In the genomic region with DNA sequence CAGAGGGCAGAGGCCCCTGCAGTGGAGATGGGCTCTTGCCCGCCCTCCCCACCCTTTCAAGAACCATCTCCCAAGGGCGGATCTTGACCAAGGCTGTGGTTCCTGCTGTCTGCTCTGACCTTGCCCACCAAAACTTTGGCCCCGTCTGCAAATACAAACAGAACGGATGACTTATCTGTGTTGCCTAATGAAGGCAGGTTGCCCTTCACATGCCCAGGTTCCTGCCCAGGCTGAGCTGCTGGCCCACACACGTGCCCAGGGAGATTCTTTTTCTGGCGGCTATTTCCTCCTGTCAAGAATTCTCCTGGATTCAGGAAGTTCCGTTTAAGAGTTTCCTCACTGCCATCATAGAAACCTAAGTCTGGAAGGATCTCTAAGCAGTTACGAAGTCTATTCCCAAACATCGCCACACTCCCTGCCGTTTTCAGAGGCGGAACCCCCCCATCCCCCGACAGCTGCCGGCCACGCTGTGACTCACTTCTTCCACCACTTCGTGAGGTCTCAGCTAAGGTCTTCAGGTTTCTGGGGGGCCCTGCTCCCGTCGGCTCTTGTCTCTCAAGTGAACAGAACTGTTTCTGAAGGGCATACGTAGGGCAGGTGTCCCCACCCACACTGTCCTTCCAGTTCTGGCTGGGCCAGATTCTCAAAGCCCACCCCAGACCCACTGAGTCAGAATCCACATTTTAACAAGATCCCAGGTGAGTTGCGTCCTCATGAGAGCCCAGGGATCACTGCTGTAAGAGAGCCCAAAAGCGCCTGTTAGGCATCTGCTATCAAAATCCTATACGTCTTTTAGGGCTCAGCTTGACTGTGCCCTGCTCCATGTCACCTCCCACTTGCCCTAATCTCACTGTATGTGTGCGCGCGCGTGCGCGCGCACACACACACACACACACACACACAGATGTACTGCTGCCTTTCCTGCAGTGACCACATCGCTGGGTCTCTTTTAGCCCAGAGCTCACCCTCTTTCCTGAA, we compare ENCODE assay signal across 19 cellular contexts.
DNase-seq lines count a peak whose midpoint lies in the region; ATAC-seq and TF ChIP-seq lines count a peak whose summit lies in the region.
"Had no signal": no experiment of that assay in that cellular context is flagged by ENCODE, and none has a peak within 500 bp of the region (broad histone marks: within the 10 kb centered on the region; RNA-seq: fewer than 3 reads in every experiment).

No MANE protein-coding gene starts in this region.

- H3K36me3 ChIP-seq in RWPE2 (ENCODE audit: low read depth), result no peaks in the 10 kb centered on the region
- no peaks in the 10 kb centered on the region for H3K36me3 ChIP-seq in endodermal cell (ENCODE audit: control insufficient read depth, insufficient read depth, low read length)
- H3K36me3 ChIP-seq: BLaER1 treated with 17β-estradiol and CSF1 and Interleukin-3, amounts not matched to agents 10 nM and 100 nM; upper lobe of right lung had no signal

- no peaks in the 10 kb centered on the region for H3K79me2 ChIP-seq in H9 (ENCODE audit: insufficient read depth, low read length)

- no peaks in the 10 kb centered on the region for H3K23me2 ChIP-seq in H9 (ENCODE audit: insufficient read length, low read depth, low read length, poor library complexity, severe bottlenecking)

- no peak overlapping the region for H2BK20ac ChIP-seq in H9 (ENCODE audit: low read depth, low read length, poor library complexity, severe bottlenecking)

- H3K36me3 Mint-ChIP-seq in H9 (ENCODE audit: insufficient read depth in 1 of 3, low read depth in 3 of 3), result no peaks in the 10 kb centered on the region
- no peaks in the 10 kb centered on the region for H3K36me3 Mint-ChIP-seq in endodermal cell (ENCODE audit: low read depth)
- no peaks in the 10 kb centered on the region for H3K36me3 Mint-ChIP-seq in nephron progenitor cell (ENCODE audit: low read depth)
- H3K36me3 Mint-ChIP-seq: naive thymus-derived CD8-positive, alpha-beta T cell had no signal

- H3K27me3 ChIP-seq in H9 (ENCODE audit: insufficient read depth, low read length) (no peaks in the 10 kb centered on the region), RWPE2 (ENCODE audit: insufficient read depth, poor library complexity, severe bottlenecking) (no peaks in the 10 kb centered on the region), endodermal cell (ENCODE audit: control insufficient read depth, insufficient read depth, low read length, poor library complexity, severe bottlenecking) (no peaks in the 10 kb centered on the region)
- H3K27me3 ChIP-seq: upper lobe of right lung had no signal

- H3K4me1 ChIP-seq in H9 (ENCODE audit: insufficient read depth, low read length) (peaks cover 8% of the 10 kb centered on the region), RWPE2 (ENCODE audit: insufficient read depth, poor library complexity, severe bottlenecking) (peaks cover 18% of the 10 kb centered on the region), endodermal cell (ENCODE audit: control insufficient read depth, insufficient read depth, low read length) (no peaks in the 10 kb centered on the region)

- H3K9me3 Mint-ChIP-seq in H9 (no peaks in the 10 kb centered on the region), endodermal cell (no peaks in the 10 kb centered on the region), nephron progenitor cell (no peaks in the 10 kb centered on the region)
- H3K9me3 Mint-ChIP-seq: activated T-helper 2 cell treated with anti-CD3 and anti-CD28 coated beads, Interferon-gamma antibody, Interleukin-2, Interleukin-4, amounts not matched to agents 10 μg/mL and 5 μg/mL and 100 μg/mL, durations not matched to agents 14 hours and 24 hours and 36 hours; naive thymus-derived CD8-positive, alpha-beta T cell had no signal

- WGBS in H9 (ENCODE audit: extremely low coverage, insufficient read length, low lambda C conversion rate), result no CpG with 5 or more reads among the region's 29 CpGs
- 83 to 84% methylated on average over 25 to 29 of the region's 29 CpGs for WGBS in endodermal cell (ENCODE audit: insufficient coverage in 1 of 2, insufficient read length in 1 of 2), 2 experiments

- DNase-seq in H9 (peak; percentile 27), RWPE2 (ENCODE audit: low spot score) (no peak), endodermal cell (no peak), nephron progenitor cell (no peak), A172 (ENCODE audit: low spot score) (no peak), NCI-H226 (no peak)
- DNase-seq in activated effector memory CD4-positive, alpha-beta T cell treated with anti-CD3 and anti-CD28 coated beads, Interleukin-2, amount 50 U/mL, for 16 hours, result no peak
- DNase-seq: activated CD4-positive, alpha-beta T cell treated with anti-CD3 and anti-CD28 coated beads, Interleukin-2, amount 50 U/mL, for 48 hours; effector CD8-positive, alpha-beta T cell; foreskin melanocyte; NCI-H446; retina; stimulated activated CD4-positive, alpha-beta T cell treated with anti-CD3 and anti-CD28 coated beads, Interleukin-4, amount 100 ng/mL, for 1 hour; T-helper 2 cell; upper lobe of right lung had no signal

- H3K9ac ChIP-seq in H9 (ENCODE audit: extremely low read depth, insufficient read length, low read length) (no peak overlapping the region), endodermal cell (ENCODE audit: extremely low read depth, low read length, poor library complexity, severe bottlenecking) (no peak overlapping the region)
- H3K9ac ChIP-seq: BLaER1 treated with 17β-estradiol and CSF1 and Interleukin-3, amounts not matched to agents 10 nM and 100 nM had no signal

- no peak overlapping the region for H3K4me3 ChIP-seq in RWPE2 (ENCODE audit: severe bottlenecking)
- no peak overlapping the region for H3K4me3 ChIP-seq in endodermal cell (ENCODE audit: low read length)
- H3K4me3 ChIP-seq: BLaER1 treated with 17β-estradiol and CSF1 and Interleukin-3, amounts not matched to agents 10 nM and 100 nM; GM12878; upper lobe of right lung had no signal

- TF ChIP-seq CTCF in H9 (conservative IDR thresholded peaks at IDR 0.05), result no peak
- no peak for TF ChIP-seq CTCF in RWPE2 (IDR thresholded peaks at IDR 0.05; ENCODE audit: poor library complexity, severe bottlenecking)
- no peak for TF ChIP-seq CTCF in endodermal cell (conservative IDR thresholded peaks at IDR 0.05)
- no peak for TF ChIP-seq CTCF in nephron progenitor cell (IDR thresholded peaks at IDR 0.05)

- H3K27ac ChIP-seq in H9 (ENCODE audit: insufficient read length, low read depth, low read length) (no peak overlapping the region), RWPE2 (ENCODE audit: poor library complexity, severe bottlenecking) (peak overlapping the region; percentile 100), endodermal cell (ENCODE audit: low read depth, low read length) (no peak overlapping the region)
- H3K27ac ChIP-seq: BLaER1 treated with 17β-estradiol and CSF1 and Interleukin-3, amounts not matched to agents 10 nM and 100 nM; upper lobe of right lung had no signal

- no peak for ATAC-seq in RWPE2 (ENCODE audit: low read depth)
- ATAC-seq: GM12878; naive thymus-derived CD8-positive, alpha-beta T cell; upper lobe of right lung had no signal

- H4K91ac ChIP-seq in H9 (ENCODE audit: insufficient read length, low read depth, low read length), result no peak overlapping the region

- no peak overlapping the region for H3T11ph ChIP-seq in H9 (ENCODE audit: low read length)

- H4K5ac ChIP-seq in H9 (ENCODE audit: insufficient read length, low read depth, low read length), result no peak overlapping the region

- no peak overlapping the region for H2AFZ ChIP-seq in H9 (ENCODE audit: low read length)

- no peak overlapping the region for H2BK5ac ChIP-seq in H9 (ENCODE audit: insufficient read length, low read length)

- H4K8ac ChIP-seq in H9 (replicated peaks; ENCODE audit: insufficient read length, low read depth, low read length), result no peak overlapping the region

- H2BK12ac ChIP-seq in H9 (ENCODE audit: insufficient read length, low read depth, low read length), result no peak overlapping the region

- H2AK5ac ChIP-seq in H9 (ENCODE audit: insufficient read length, low read length), result no peak overlapping the region

- no peak overlapping the region for H3K14ac ChIP-seq in H9 (ENCODE audit: insufficient read depth, low read length)

- H3K9me3 ChIP-seq in H9 (ENCODE audit: control insufficient read depth, low read depth, low read length) (no peaks in the 10 kb centered on the region), RWPE2 (ENCODE audit: severe bottlenecking) (no peaks in the 10 kb centered on the region), endodermal cell (ENCODE audit: control insufficient read depth, low read length) (no peaks in the 10 kb centered on the region)
- H3K9me3 ChIP-seq: BLaER1 treated with 17β-estradiol and CSF1 and Interleukin-3, amounts not matched to agents 10 nM and 100 nM; upper lobe of right lung had no signal

- no peak overlapping the region for H3K56ac ChIP-seq in H9 (ENCODE audit: insufficient read length, low read depth, low read length)

- peak overlapping the region in 1 of 3 experiments; percentile 74; a peak in 4 of 7 replicates for H3K27ac Mint-ChIP-seq in H9
- H3K27ac Mint-ChIP-seq in endodermal cell, result peak overlapping the region; percentile 62
- peak overlapping the region; percentile 22 for H3K27ac Mint-ChIP-seq in nephron progenitor cell
- H3K27ac Mint-ChIP-seq: activated T-helper 2 cell treated with anti-CD3 and anti-CD28 coated beads, Interferon-gamma antibody, Interleukin-2, Interleukin-4, amounts not matched to agents 10 μg/mL and 5 μg/mL and 100 μg/mL, durations not matched to agents 14 hours and 24 hours and 36 hours had no signal

- H3K4me3 Mint-ChIP-seq in H9 (no peak overlapping the region), endodermal cell (no peak overlapping the region), nephron progenitor cell (no peak overlapping the region)
- H3K4me3 Mint-ChIP-seq: naive thymus-derived CD8-positive, alpha-beta T cell had no signal

- no peak overlapping the region for H3K4ac ChIP-seq in H9 (ENCODE audit: low read depth, low read length)

- no peaks in the 10 kb centered on the region for H4K20me1 ChIP-seq in H9 (ENCODE audit: control insufficient read depth, insufficient read depth, insufficient read length)
- H4K20me1 ChIP-seq: BLaER1 treated with 17β-estradiol and CSF1 and Interleukin-3, amounts not matched to agents 10 nM and 100 nM had no signal

- no peak overlapping the region for H2BK15ac ChIP-seq in H9 (ENCODE audit: low read depth, low read length)

- H3K27me3 Mint-ChIP-seq in H9 (ENCODE audit: low read depth) (no peaks in the 10 kb centered on the region), endodermal cell (ENCODE audit: insufficient read depth) (no peaks in the 10 kb centered on the region), nephron progenitor cell (ENCODE audit: low read depth, poor library complexity) (peaks cover 9% of the 10 kb centered on the region)

- H3K18ac ChIP-seq in H9 (ENCODE audit: insufficient read length, low read depth, low read length), result no peak overlapping the region

- H3K4me1 Mint-ChIP-seq in H9, result peaks cover 11 to 24% of the 10 kb centered on the region in 2 experiments
- H3K4me1 Mint-ChIP-seq in endodermal cell, result peaks cover 6% of the 10 kb centered on the region
- peaks cover 25% of the 10 kb centered on the region for H3K4me1 Mint-ChIP-seq in nephron progenitor cell

- H2BK120ac ChIP-seq in H9 (ENCODE audit: low read depth, low read length, poor library complexity, severe bottlenecking), result no peak overlapping the region

- no peaks in the 10 kb centered on the region for H3K79me1 ChIP-seq in H9 (ENCODE audit: insufficient read depth, low read depth, low read length, poor library complexity, severe bottlenecking)

- no peak overlapping the region for H3K4me2 ChIP-seq in H9 (ENCODE audit: insufficient read depth, insufficient read length, low read length)
- H3K4me2 ChIP-seq: BLaER1 treated with 17β-estradiol and CSF1 and Interleukin-3, amounts not matched to agents 10 nM and 100 nM had no signal

- H3K23ac ChIP-seq in H9 (ENCODE audit: insufficient read length, low read depth, low read length), result no peak overlapping the region
